In the genomic region with DNA sequence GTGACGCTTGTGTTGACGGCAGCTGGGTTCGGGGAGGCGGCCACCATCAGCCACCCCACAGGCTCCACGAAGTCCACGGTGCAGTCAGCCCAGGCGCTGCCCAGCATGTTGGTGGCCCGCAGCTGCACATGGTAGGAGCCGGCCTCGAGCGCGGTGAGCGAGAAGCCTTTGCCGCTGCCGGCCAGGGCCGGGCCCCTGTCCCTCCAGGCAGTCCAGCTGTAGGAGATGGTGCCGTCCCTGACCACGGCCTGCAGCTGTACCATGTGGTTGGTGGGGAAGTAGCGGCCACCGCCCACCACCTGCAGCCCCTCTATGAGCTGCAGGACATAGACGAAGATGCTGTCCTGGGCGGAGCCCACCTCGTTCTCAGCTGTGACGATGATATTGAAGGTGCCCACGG, we compare ENCODE assay signal across 2 cellular contexts.
TF ChIP-seq lines count a peak whose summit lies in the region.
"Not testable (repeated sequence)": the region's sequence is repeated elsewhere in the genome, so short reads cannot be mapped to it uniquely, and the experiment has no call there.

No MANE protein-coding gene starts in this region.

TF ChIP-seq in GM12878, 131 proteins besides CTCF, POLR2A, EP300 and RAD21:
- TF ChIP-seq FOXK2 (IDR thresholded peaks at IDR 0.05), result 0 out of 2 replicates have a peak, but pooled peaks have one; percentile 28
TF ChIP-seq in GM12878: peak in this region for 1; not testable (repeated sequence) for 130.

TF ChIP-seq in HepG2, 621 proteins besides CTCF, POLR2A, EP300 and RAD21:
- TF ChIP-seq ZC3H13 (CRISPR knock-in tag; IDR thresholded peaks at IDR 0.05) (0 out of 2 replicates have a peak, but pooled peaks have one; percentile 33), FOXP1 (IDR thresholded peaks at IDR 0.05) (peak; percentile 37; the same call in 1 of the 2 replicates), NBN (conservative IDR thresholded peaks at IDR 0.05) (0 out of 2 replicates have a peak, but pooled peaks have one; percentile 80), DNMT1 (CRISPR knock-in tag; IDR thresholded peaks at IDR 0.05) (0 out of 2 replicates have a peak, but pooled peaks have one; percentile 29), FOXK2 (IDR thresholded peaks at IDR 0.05) (0 out of 2 replicates have a peak, but pooled peaks have one; percentile 21), MNT (IDR thresholded peaks at IDR 0.05) (peak; percentile 29; the same call in 1 of the 2 replicates), NRL (CRISPR knock-in tag; IDR thresholded peaks at IDR 0.05; ENCODE audit: borderline replicate concordance) (0 out of 2 replicates have a peak, but pooled peaks have one; percentile 47), ZNF282 (IDR thresholded peaks at IDR 0.05; ENCODE audit: partially characterized antibody) (peak; percentile 47), ARNT (IDR thresholded peaks at IDR 0.05) (0 out of 2 replicates have a peak, but pooled peaks have one; percentile 55), FOXA1 (IDR thresholded peaks at IDR 0.05) (0 out of 2 replicates have a peak, but pooled peaks have one; percentile 26)
- not testable (repeated sequence) for TF ChIP-seq FOXP1, FOXA1 (CRISPR knock-in tag; IDR thresholded peaks at IDR 0.05)
- TF ChIP-seq, protein P1, sequence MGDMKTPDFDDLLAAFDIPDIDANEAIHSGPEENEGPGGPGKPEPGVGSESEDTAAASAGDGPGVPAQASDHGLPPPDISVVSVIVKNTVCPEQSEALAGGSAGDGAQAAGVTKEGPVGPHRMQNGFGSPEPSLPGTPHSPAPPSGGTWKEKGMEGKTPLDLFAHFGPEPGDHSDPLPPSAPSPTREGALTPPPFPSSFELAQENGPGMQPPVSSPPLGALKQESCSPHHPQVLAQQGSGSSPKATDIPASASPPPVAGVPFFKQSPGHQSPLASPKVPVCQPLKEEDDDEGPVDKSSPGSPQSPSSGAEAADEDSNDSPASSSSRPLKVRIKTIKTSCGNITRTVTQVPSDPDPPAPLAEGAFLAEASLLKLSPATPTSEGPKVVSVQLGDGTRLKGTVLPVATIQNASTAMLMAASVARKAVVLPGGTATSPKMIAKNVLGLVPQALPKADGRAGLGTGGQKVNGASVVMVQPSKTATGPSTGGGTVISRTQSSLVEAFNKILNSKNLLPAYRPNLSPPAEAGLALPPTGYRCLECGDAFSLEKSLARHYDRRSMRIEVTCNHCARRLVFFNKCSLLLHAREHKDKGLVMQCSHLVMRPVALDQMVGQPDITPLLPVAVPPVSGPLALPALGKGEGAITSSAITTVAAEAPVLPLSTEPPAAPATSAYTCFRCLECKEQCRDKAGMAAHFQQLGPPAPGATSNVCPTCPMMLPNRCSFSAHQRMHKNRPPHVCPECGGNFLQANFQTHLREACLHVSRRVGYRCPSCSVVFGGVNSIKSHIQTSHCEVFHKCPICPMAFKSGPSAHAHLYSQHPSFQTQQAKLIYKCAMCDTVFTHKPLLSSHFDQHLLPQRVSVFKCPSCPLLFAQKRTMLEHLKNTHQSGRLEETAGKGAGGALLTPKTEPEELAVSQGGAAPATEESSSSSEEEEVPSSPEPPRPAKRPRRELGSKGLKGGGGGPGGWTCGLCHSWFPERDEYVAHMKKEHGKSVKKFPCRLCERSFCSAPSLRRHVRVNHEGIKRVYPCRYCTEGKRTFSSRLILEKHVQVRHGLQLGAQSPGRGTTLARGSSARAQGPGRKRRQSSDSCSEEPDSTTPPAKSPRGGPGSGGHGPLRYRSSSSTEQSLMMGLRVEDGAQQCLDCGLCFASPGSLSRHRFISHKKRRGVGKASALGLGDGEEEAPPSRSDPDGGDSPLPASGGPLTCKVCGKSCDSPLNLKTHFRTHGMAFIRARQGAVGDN (CRISPR knock-in tag; IDR thresholded peaks at IDR 0.05), result peak; percentile 24; the same call in 1 of the 2 replicates
